Comparison of ENCODE assay signal across 1 cellular context in genomic region chr2:72916743-72917137, GRCh38.
TF ChIP-seq lines count a peak whose summit lies in the region.

No MANE protein-coding gene starts in this region.

TF ChIP-seq in H1, 55 proteins besides CTCF, POLR2A, EP300 and RAD21:
- TF ChIP-seq RBBP5 (IDR thresholded peaks at IDR 0.05; ENCODE audit: borderline replicate concordance, low read depth, low read length): 0 out of 2 replicates have a peak, but pooled peaks have one; percentile 32
- TF ChIP-seq RXRA (IDR thresholded peaks at IDR 0.05; ENCODE audit: insufficient read depth, low read depth, low read length): no peak
- no peak for TF ChIP-seq EGR1 (IDR thresholded peaks at IDR 0.05; ENCODE audit: borderline replicate concordance, low read depth, low read length)
- TF ChIP-seq CBX8 (IDR thresholded peaks at IDR 0.05; ENCODE audit: borderline replicate concordance, low read depth, low read length): 0 out of 2 replicates have a peak, but pooled peaks have one; percentile 80
- TF ChIP-seq SUZ12 (IDR thresholded peaks at IDR 0.05; ENCODE audit: low read length): peak; percentile 59; the same call in 1 of the 2 replicates
- peak; percentile 57 for TF ChIP-seq EZH2 (IDR thresholded peaks at IDR 0.05; ENCODE audit: low read depth, low read length, severe bottlenecking)
- peak; percentile 33 for TF ChIP-seq E2F6 (IDR thresholded peaks at IDR 0.05)
- TF ChIP-seq KDM1A (IDR thresholded peaks at IDR 0.05; ENCODE audit: borderline replicate concordance, low read length): 0 out of 2 replicates have a peak, but pooled peaks have one; percentile 3
